In genomic region chr11:68215087-68215445, GRCh38 we compare ENCODE assay signal across 12 cellular contexts. TPM values are rescaled to one million over a fixed set of nuclear protein-coding genes. Genes with fewer than 3 reads are reported as not detected.
DNase-seq lines count a peak whose midpoint lies in the region; ATAC-seq and TF ChIP-seq lines count a peak whose summit lies in the region.
"Had no signal": no experiment of that assay in that cellular context is flagged by ENCODE, and none has a peak within 500 bp of the region (broad histone marks: within the 10 kb centered on the region; RNA-seq: fewer than 3 reads in every experiment).

No MANE protein-coding gene starts in this region.

- TF ChIP-seq CTCF in WTC11 (IDR thresholded peaks at IDR 0.05) (no peak), endodermal cell (conservative IDR thresholded peaks at IDR 0.05) (no peak)

- no peak overlapping the region for H3K4me3 ChIP-seq in endodermal cell (ENCODE audit: low read length)

- no peaks in the 10 kb centered on the region for H3K36me3 ChIP-seq in endodermal cell (ENCODE audit: control insufficient read depth, insufficient read depth, low read length)
- H3K36me3 ChIP-seq: suprapubic skin had no signal

- H3K36me3 Mint-ChIP-seq in T-helper 1 cell treated with Interleukin-12 subunit alpha and Interleukin-12 subunit beta and Interleukin-4 antibody, amounts not matched to agents 30 μg/mL and 1 μg/mL, for 36 hours (ENCODE audit: low read depth), result peaks cover 3% of the 10 kb centered on the region
- H3K36me3 Mint-ChIP-seq in WTC11 (no peaks in the 10 kb centered on the region), endodermal cell (ENCODE audit: low read depth) (no peaks in the 10 kb centered on the region)

- peak overlapping the region; percentile 65 for H3K4me3 Mint-ChIP-seq in T-helper 1 cell treated with Interleukin-12 subunit alpha and Interleukin-12 subunit beta and Interleukin-4 antibody, amounts not matched to agents 30 μg/mL and 1 μg/mL, for 36 hours
- H3K4me3 Mint-ChIP-seq in WTC11 (peak overlapping the region; percentile 63), endodermal cell (peak overlapping the region; percentile 80)

- H3K27me3 Mint-ChIP-seq in T-helper 1 cell treated with Interleukin-12 subunit alpha and Interleukin-12 subunit beta and Interleukin-4 antibody, amounts not matched to agents 30 μg/mL and 1 μg/mL, for 36 hours (ENCODE audit: low read depth), result peaks cover 31% of the 10 kb centered on the region
- H3K27me3 Mint-ChIP-seq in WTC11 (ENCODE audit: low read depth), result peaks cover 9% of the 10 kb centered on the region
- H3K27me3 Mint-ChIP-seq in endodermal cell (ENCODE audit: insufficient read depth), result peaks cover 30% of the 10 kb centered on the region

- WGBS in endodermal cell (ENCODE audit: insufficient coverage in 1 of 2, insufficient read length in 1 of 2), 2 experiments, result 92 to 93% methylated on average over 9 to 15 of the region's 15 CpGs

- H3K27ac ChIP-seq in endodermal cell (ENCODE audit: low read depth, low read length), result no peak overlapping the region
- H3K27ac ChIP-seq: suprapubic skin had no signal

- no peaks in the 10 kb centered on the region for H3K4me1 ChIP-seq in endodermal cell (ENCODE audit: control insufficient read depth, insufficient read depth, low read length)

- H3K27me3 ChIP-seq in endodermal cell (ENCODE audit: control insufficient read depth, insufficient read depth, low read length, poor library complexity, severe bottlenecking), result no peaks in the 10 kb centered on the region
- H3K27me3 ChIP-seq: suprapubic skin had no signal

- no peak for ATAC-seq in WTC11
- ATAC-seq: HCT116 had no signal

- peak overlapping the region; percentile 62 for H3K27ac Mint-ChIP-seq in T-helper 1 cell treated with Interleukin-12 subunit alpha and Interleukin-12 subunit beta and Interleukin-4 antibody, amounts not matched to agents 30 μg/mL and 1 μg/mL, for 36 hours
- H3K27ac Mint-ChIP-seq in WTC11 (no peak overlapping the region), endodermal cell (no peak overlapping the region)

- H3K9me3 Mint-ChIP-seq in T-helper 1 cell treated with Interleukin-12 subunit alpha and Interleukin-12 subunit beta and Interleukin-4 antibody, amounts not matched to agents 30 μg/mL and 1 μg/mL, for 36 hours, result no peaks in the 10 kb centered on the region
- H3K9me3 Mint-ChIP-seq in WTC11, result no peaks in the 10 kb centered on the region
- H3K9me3 Mint-ChIP-seq in endodermal cell, result no peaks in the 10 kb centered on the region

- H3K9me3 ChIP-seq in endodermal cell (ENCODE audit: control insufficient read depth, low read length), result no peaks in the 10 kb centered on the region
- H3K9me3 ChIP-seq: A549, suprapubic skin had no signal

- no peak for DNase-seq in T-helper 1 cell
- DNase-seq in WTC11 (ENCODE audit: low spot score), result no peak
- DNase-seq in endodermal cell, result peak; percentile 58
- DNase-seq in stimulated activated CD4-positive, alpha-beta T cell treated with anti-CD3 and anti-CD28 coated beads, TNF-alpha, amount 100 ng/mL, for 48 hours (ENCODE audit: low read depth in 3 of 3), result peak in 2 of 3 donors; percentile 38 to 45
- DNase-seq in DMS53 treated with DMSO at 0.1 percent for 48 hours (lab: John Stamatoyannopoulos, UW; ENCODE audit: unreplicated experiment), result no peak
- no peak for DNase-seq in NCI-H187 treated with DMSO at 0.1 percent for 48 hours (lab: John Stamatoyannopoulos, UW)
- DNase-seq in NK-92 (lab: John Stamatoyannopoulos, UW; ENCODE audit: unreplicated experiment), result no peak
- DNase-seq: NCI-H446 treated with DMSO at 0.1 percent for 48 hours had no signal

- peaks cover 26% of the 10 kb centered on the region for H3K4me1 Mint-ChIP-seq in T-helper 1 cell treated with Interleukin-12 subunit alpha and Interleukin-12 subunit beta and Interleukin-4 antibody, amounts not matched to agents 30 μg/mL and 1 μg/mL, for 36 hours (ENCODE audit: low read depth)
- peaks cover 35% of the 10 kb centered on the region for H3K4me1 Mint-ChIP-seq in WTC11
- peaks cover 13% of the 10 kb centered on the region for H3K4me1 Mint-ChIP-seq in endodermal cell

- H3K9ac ChIP-seq in endodermal cell (ENCODE audit: extremely low read depth, low read length, poor library complexity, severe bottlenecking), result no peak overlapping the region

- CTCF ChIA-PET in WTC11 (lab: Charles Lee), result interaction anchor here (2.2 kb wide), 1 partner anchor 83 kb away, joined by 6 read pairs; no protein-coding TSS in a partner anchor

- POLR2A ChIA-PET in WTC11 (lab: Charles Lee), result no interaction called here

TF ChIP-seq in WTC11, 78 proteins besides CTCF, POLR2A, EP300 and RAD21:
- TF ChIP-seq ZSCAN18 (CRISPR knock-in tag; IDR thresholded peaks at IDR 0.05) (no peak), NFE2L1 (CRISPR knock-in tag; IDR thresholded peaks at IDR 0.05) (no peak), ZMAT4 (CRISPR knock-in tag; IDR thresholded peaks at IDR 0.05) (no peak), MAX (CRISPR knock-in tag; IDR thresholded peaks at IDR 0.05) (peak; percentile 42), TEAD1 (CRISPR knock-in tag; IDR thresholded peaks at IDR 0.05) (no peak)

RNA-seq across cellular contexts. Expression of gene KMT5B, which starts 2.0 kb away (rescaled TPM):
- total RNA-seq in WTC11 (2021), result 39.3 to 43.8 TPM (median 39.8 TPM) in 3 replicates
- 10 to 100 TPM; 53.3 to 62.3 TPM for total RNA-seq in endodermal cell
- polyA plus RNA-seq in endodermal cell (2013, experiment 1 of 2), result 55.3 TPM
- polyA plus RNA-seq in endodermal cell (2013, experiment 2 of 2), result 52.0 TPM

RNA-seq across cellular contexts. Expression of gene C11orf24, which starts 56.7 kb away (rescaled TPM):
- total RNA-seq in WTC11 (2021), result 41.8 to 53.7 TPM (median 43.8 TPM) in 3 replicates
- total RNA-seq in endodermal cell, result 10 to 100 TPM; 38.4 to 39.4 TPM
- polyA plus RNA-seq in endodermal cell (2013, experiment 1 of 2), result 34.3 TPM
- 33.0 TPM for polyA plus RNA-seq in endodermal cell (2013, experiment 2 of 2)

Comparison
In these comparisons a context has a peak if more than half of its experiments do, and no peak if none do; other contexts are left out.
1. DNase-seq: peak in endodermal cell (single experiment) and stimulated activated CD4-positive, alpha-beta T cell treated with anti-CD3 and anti-CD28 coated beads, TNF-alpha, amount 100 ng/mL, for 48 hours (2 of 3); none in T-helper 1 cell (0 of 5), WTC11 (single experiment), DMS53 treated with DMSO at 0.1 percent for 48 hours (single experiment), NCI-H187 treated with DMSO at 0.1 percent for 48 hours (single experiment) and NK-92 (single experiment).
2. Peak in every context shown above with its lines, with median percentiles within 50 percentile points of each other: H3K4me3 Mint-ChIP-seq.